ENCODE assay signal across 28 cellular contexts in the genomic region with DNA sequence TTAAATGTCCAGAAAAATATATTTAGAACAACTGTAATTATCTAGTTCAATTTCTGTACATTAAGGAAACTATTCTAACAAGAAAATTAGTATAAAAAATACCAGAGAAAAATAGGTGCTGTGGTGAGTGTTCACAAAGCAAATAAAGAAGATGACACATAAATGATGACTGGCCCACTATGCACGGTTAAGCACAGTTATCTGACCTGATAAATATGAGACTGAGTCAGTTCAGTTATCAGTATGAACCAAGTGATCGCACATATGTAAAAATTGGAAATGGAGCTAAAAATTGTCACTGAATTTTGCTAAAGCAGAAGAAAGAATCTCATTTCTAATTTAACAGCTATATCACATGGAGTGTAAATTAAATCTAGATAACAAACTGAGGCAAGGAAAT. TPM values are rescaled to one million over a fixed set of nuclear protein-coding genes. Genes with fewer than 3 reads are reported as not detected.
A peak's percentile ranks its signal among the peaks of the same experiment; 100 is the strongest.
DNase-seq lines count a peak whose midpoint lies in the region; ATAC-seq and TF ChIP-seq lines count a peak whose summit lies in the region.
"Had no signal": no experiment of that assay in that cellular context is flagged by ENCODE, and none has a peak within 500 bp of the region (broad histone marks: within the 10 kb centered on the region; RNA-seq: fewer than 3 reads in every experiment).

No MANE protein-coding gene starts in this region.

- H3K4me3 ChIP-seq in GM23248 (no peak overlapping the region), brain microvascular endothelial cell (ENCODE audit: low read depth, low read length) (no peak overlapping the region), left ventricle myocardium inferior (no peak overlapping the region), gastroesophageal sphincter (no peak overlapping the region)
- H3K4me3 ChIP-seq: adrenal gland, dorsolateral prefrontal cortex had no signal

- H3K36me3 Mint-ChIP-seq in memory B cell: peaks cover 15% of the 10 kb centered on the region

- H3K27me3 ChIP-seq in GM23248 (replicated peaks; ENCODE audit: insufficient read depth) (no peaks in the 10 kb centered on the region), brain microvascular endothelial cell (replicated peaks) (no peaks in the 10 kb centered on the region), left ventricle myocardium inferior (ENCODE audit: low read depth) (no peaks in the 10 kb centered on the region), gastroesophageal sphincter (no peaks in the 10 kb centered on the region)
- H3K27me3 ChIP-seq: adrenal gland, dorsolateral prefrontal cortex had no signal

- ATAC-seq in memory B cell (ENCODE audit: low read depth): no peak
- ATAC-seq in gastroesophageal sphincter: no peak
- ATAC-seq: activated T-cell treated with anti-CD3 and anti-CD28 coated beads, Interleukin-2, amount 50 U/mL, for 4 hours; PC-3 had no signal

- H3F3A ChIP-seq in GM23248 (ENCODE audit: insufficient read depth): no peaks in the 10 kb centered on the region

- H3K4me3 Mint-ChIP-seq in memory B cell: no peak overlapping the region
- H3K4me3 Mint-ChIP-seq: activated CD4-positive, alpha-beta T cell treated with anti-CD3 and anti-CD28 coated beads, Interleukin-2, amount 10 ng/mL, durations not matched to agents 7 days and 5 days; activated T-cell treated with anti-CD3 and anti-CD28 coated beads, Interleukin-2, amount 50 U/mL, for 4 hours; CD8-positive, alpha-beta memory T cell; T-helper 2 cell treated with Interferon-gamma antibody and Interleukin-4, amounts not matched to agents 5 μg/mL and 100 μg/mL, for 36 hours; type B pancreatic cell had no signal

- no peaks in the 10 kb centered on the region for H3K9me3 Mint-ChIP-seq in memory B cell
- H3K9me3 Mint-ChIP-seq: activated CD4-positive, alpha-beta T cell treated with anti-CD3 and anti-CD28 coated beads, Interleukin-2, amount 10 ng/mL, durations not matched to agents 7 days and 5 days; activated T-cell treated with anti-CD3 and anti-CD28 coated beads, Interleukin-2, amount 50 U/mL, for 4 hours; CD8-positive, alpha-beta memory T cell; T-helper 2 cell treated with Interferon-gamma antibody and Interleukin-4, amounts not matched to agents 5 μg/mL and 100 μg/mL, for 36 hours; type B pancreatic cell had no signal

- H3K27ac ChIP-seq in GM23248: no peak overlapping the region
- no peak overlapping the region for H3K27ac ChIP-seq in brain microvascular endothelial cell
- no peak overlapping the region for H3K27ac ChIP-seq in left ventricle myocardium inferior (replicated peaks)
- no peak overlapping the region for H3K27ac ChIP-seq in gastroesophageal sphincter
- H3K27ac ChIP-seq: adrenal gland, dorsolateral prefrontal cortex, parathyroid adenoma, VCaP had no signal

- no peak overlapping the region for H3K9ac ChIP-seq in GM23248
- H3K9ac ChIP-seq: parathyroid adenoma had no signal

- no peaks in the 10 kb centered on the region for H3K27me3 Mint-ChIP-seq in memory B cell
- H3K27me3 Mint-ChIP-seq: activated CD4-positive, alpha-beta T cell treated with anti-CD3 and anti-CD28 coated beads, Interleukin-2, amount 10 ng/mL, durations not matched to agents 7 days and 5 days; CD8-positive, alpha-beta memory T cell; type B pancreatic cell had no signal

- no peaks in the 10 kb centered on the region for H4K20me1 ChIP-seq in GM23248 (ENCODE audit: insufficient read depth)

- H2AFZ ChIP-seq in GM23248: no peak overlapping the region
- H2AFZ ChIP-seq: parathyroid adenoma had no signal

- no peaks in the 10 kb centered on the region for H3K79me2 ChIP-seq in GM23248 (ENCODE audit: insufficient read depth)
- H3K79me2 ChIP-seq: parathyroid adenoma had no signal

- TF ChIP-seq POLR2A in gastroesophageal sphincter (IDR thresholded peaks at IDR 0.05): no peak

- H3K36me3 ChIP-seq in GM23248 (ENCODE audit: low read depth) (peaks cover 48% of the 10 kb centered on the region), brain microvascular endothelial cell (replicated peaks) (peaks cover 6% of the 10 kb centered on the region), left ventricle myocardium inferior (peaks cover 66% of the 10 kb centered on the region), gastroesophageal sphincter (peaks cover 0 to 60% of the 10 kb centered on the region in 2 donors)

- no peak for TF ChIP-seq CTCF in brain microvascular endothelial cell (IDR thresholded peaks at IDR 0.05; ENCODE audit: low read depth, low read length, missing control alignments)
- TF ChIP-seq CTCF in left ventricle myocardium inferior (IDR thresholded peaks at IDR 0.05; ENCODE audit: borderline replicate concordance): no peak
- no peak for TF ChIP-seq CTCF in gastroesophageal sphincter (IDR thresholded peaks at IDR 0.05)

- H3K27ac Mint-ChIP-seq in memory B cell: peak overlapping the region; percentile 11
- H3K27ac Mint-ChIP-seq: activated CD4-positive, alpha-beta T cell treated with anti-CD3 and anti-CD28 coated beads, Interleukin-2, amount 10 ng/mL, durations not matched to agents 7 days and 5 days; CD8-positive, alpha-beta memory T cell; T-helper 2 cell treated with Interferon-gamma antibody and Interleukin-4, amounts not matched to agents 5 μg/mL and 100 μg/mL, for 36 hours; type B pancreatic cell had no signal

- H3K9me2 ChIP-seq in GM23248 (ENCODE audit: insufficient read depth): no peaks in the 10 kb centered on the region

- H3K4me1 Mint-ChIP-seq in memory B cell: no peaks in the 10 kb centered on the region

- H3K4me1 ChIP-seq in GM23248 (ENCODE audit: insufficient read depth) (peaks cover 9% of the 10 kb centered on the region), left ventricle myocardium inferior (no peaks in the 10 kb centered on the region), gastroesophageal sphincter (no peaks in the 10 kb centered on the region)
- H3K4me1 ChIP-seq: adrenal gland, parathyroid adenoma had no signal

- in situ Hi-C loops in GM23248 (cut with MboI) (loop anchor here (10.0 kb wide), 1 partner anchor 63 kb away; no protein-coding TSS in a partner anchor), brain microvascular endothelial cell (cut with HindIII; ENCODE audit: low pct_ligation_motif_present, low sequenced_read_pairs) (no loop called here)

- H3K9me3 ChIP-seq in GM23248 (ENCODE audit: low read depth) (no peaks in the 10 kb centered on the region), left ventricle myocardium inferior (replicated peaks) (no peaks in the 10 kb centered on the region), gastroesophageal sphincter (no peaks in the 10 kb centered on the region)
- H3K9me3 ChIP-seq: adrenal gland had no signal

- 56 to 66% methylated on average over 2 of the region's 2 CpGs for WGBS in GM23248 (ENCODE audit: low coverage in 1 of 2, low lambda C conversion rate in 2 of 2, missing lambda C conversion rate in 2 of 2), 2 experiments
- WGBS in gastroesophageal sphincter (ENCODE audit: low coverage in 1 of 2), 2 donors: 60 to 80% methylated on average over 2 of the region's 2 CpGs

- no peak for TF ChIP-seq EP300 in gastroesophageal sphincter (IDR thresholded peaks at IDR 0.05)

- H3K4me2 ChIP-seq in GM23248 (ENCODE audit: unreplicated experiment): no peak overlapping the region

- DNase-seq in GM23248: peak; percentile 49
- DNase-seq in OCI-M1 (lab: John Stamatoyannopoulos, UW): peak; percentile 22
- peak; percentile 64 for DNase-seq in brain microvascular endothelial cell
- no peak for DNase-seq in memory B cell (ENCODE audit: low spot score in 2 of 2)
- DNase-seq in SK-N-DZ (ENCODE audit: low spot score): no peak
- no peak for DNase-seq in NCI-H1930 (lab: John Stamatoyannopoulos, UW)
- DNase-seq in left ventricle myocardium inferior: no peak
- DNase-seq: activated CD4-positive, alpha-beta T cell treated with anti-CD3 and anti-CD28 coated beads, Interleukin-2, amount 10 ng/mL, durations not matched to agents 7 days and 5 days; activated naive CD4-positive, alpha-beta T cell treated with Interleukin-2 at 50 U/mL for 16 hours; activated T-cell treated with anti-CD3 and anti-CD28 coated beads, Interleukin-2, amount 50 U/mL, for 4 hours; adrenal gland; CD8-positive, alpha-beta memory T cell; dorsolateral prefrontal cortex; hypothalamus; mesenchymal stem cell; NCI-H1092 treated with DMSO at 0.1 percent for 48 hours; NCI-H2029; NCI-H524 treated with DMSO at 0.1 percent for 48 hours; NK-92 treated with Interleukin-12 subunit alpha and Interleukin-12 subunit beta, amount 100 ng/mL, for 24 hours; PC-3; SHP77; small intestine; stimulated activated naive CD4-positive, alpha-beta T cell had no signal

- intact Hi-C loops in left ventricle myocardium inferior (cut with micrococcal nuclease): no loop called here

RNA-seq across cellular contexts. Expression of gene MAML2, which starts 18.8 kb away (rescaled TPM):
- total RNA-seq in GM23248 (2014; rRNA removed; shearing (Covaris generic)): 22.1 and 23.7 TPM in 2 replicates
- polyA plus RNA-seq in GM23248 (2016; fragmentation: Nextera tagmentation; extraction: Ambion mirVana): 6.8 and 7.4 TPM in 2 replicates
- polyA plus RNA-seq in SK-N-DZ (2014; cell fraction: cytosol; rRNA removed): 4.7 and 6.4 TPM in 2 replicates
- 3.4 and 3.5 TPM in 2 replicates for polyA plus RNA-seq in SK-N-DZ (2014; cell fraction: nucleus; rRNA removed)
- total RNA-seq in left ventricle myocardium inferior: 4.5 TPM
- 10 to 100 TPM; 15.8 to 31.8 (median 23.7) TPM for total RNA-seq in gastroesophageal sphincter

RNA-seq across cellular contexts. Expression of gene CCDC82, which starts 27.9 kb away (rescaled TPM):
- 14.8 and 19.1 TPM in 2 replicates for total RNA-seq in GM23248 (2014; rRNA removed; shearing (Covaris generic))
- 27.3 and 33.2 TPM in 2 replicates for polyA plus RNA-seq in GM23248 (2016; fragmentation: Nextera tagmentation; extraction: Ambion mirVana)
- 14.0 and 16.4 TPM in 2 replicates for polyA plus RNA-seq in SK-N-DZ (2014; cell fraction: cytosol; rRNA removed)
- 38.6 and 56.4 TPM in 2 replicates for polyA plus RNA-seq in SK-N-DZ (2014; cell fraction: nucleus; rRNA removed)
- total RNA-seq in left ventricle myocardium inferior (15.9 TPM), gastroesophageal sphincter (10 to 100 TPM; 17.3 to 28.9 (median 24.7) TPM)

RNA-seq across cellular contexts. Expression of gene JRKL, which starts 28.0 kb away (rescaled TPM):
- 9.4 and 11.9 TPM in 2 replicates for total RNA-seq in GM23248 (2014; rRNA removed; shearing (Covaris generic))
- 11.2 and 11.7 TPM in 2 replicates for polyA plus RNA-seq in GM23248 (2016; fragmentation: Nextera tagmentation; extraction: Ambion mirVana)
- 2.8 and 3.0 TPM in 2 replicates for polyA plus RNA-seq in SK-N-DZ (2014; cell fraction: cytosol; rRNA removed)
- polyA plus RNA-seq in SK-N-DZ (2014; cell fraction: nucleus; rRNA removed): 3.3 and 7.7 TPM in 2 replicates
- 6.3 TPM for total RNA-seq in left ventricle myocardium inferior
- 1 to 10 TPM; 6.1 to 9.6 (median 7.6) TPM for total RNA-seq in gastroesophageal sphincter

Comparison
In these comparisons a context has a peak if more than half of its experiments do, and no peak if none do; other contexts are left out.
1. DNase-seq: peak in GM23248 (single experiment), OCI-M1 (single experiment) and brain microvascular endothelial cell (single experiment); none in memory B cell (0 of 2), SK-N-DZ (single experiment), NCI-H1930 (0 of 2) and left ventricle myocardium inferior (single experiment).